In the genomic region with DNA sequence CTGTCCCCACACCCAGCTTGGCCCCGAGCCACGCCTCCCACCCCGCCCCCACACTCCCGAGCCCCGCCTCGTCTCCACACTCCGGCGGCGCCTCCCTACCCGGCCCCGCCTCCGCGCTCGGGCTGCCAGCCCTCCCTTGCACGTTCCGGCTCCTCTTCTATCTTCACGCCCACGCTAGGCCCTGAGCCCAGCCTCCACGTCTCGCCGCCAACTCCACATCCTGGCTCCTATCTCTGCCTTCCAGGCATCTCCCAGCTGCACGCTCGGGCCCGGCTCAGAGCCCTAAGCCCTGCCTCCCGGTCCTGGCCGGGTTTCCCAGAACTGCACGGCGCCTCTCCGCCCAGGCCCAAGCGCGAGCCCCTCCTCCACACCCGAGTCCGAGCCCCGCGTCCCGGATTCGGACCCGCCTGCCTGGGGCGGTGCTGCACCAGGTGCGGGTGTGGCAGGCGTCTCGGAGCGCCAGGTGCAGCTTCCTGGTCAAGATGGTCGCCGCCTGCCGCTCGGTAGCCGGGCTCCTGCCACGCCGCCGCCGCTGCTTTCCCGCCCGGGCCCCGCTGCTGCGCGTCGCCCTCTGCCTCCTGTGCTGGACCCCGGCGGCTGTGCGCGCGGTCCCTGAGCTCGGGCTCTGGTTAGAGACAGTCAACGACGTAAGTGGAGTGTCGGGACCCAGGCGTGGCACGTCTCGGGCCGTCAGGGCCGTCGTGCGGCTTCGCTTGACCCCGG, we compare ENCODE assay signal across 1 cellular context.
TF ChIP-seq lines count a peak whose summit lies in the region.

A gene with protein sequence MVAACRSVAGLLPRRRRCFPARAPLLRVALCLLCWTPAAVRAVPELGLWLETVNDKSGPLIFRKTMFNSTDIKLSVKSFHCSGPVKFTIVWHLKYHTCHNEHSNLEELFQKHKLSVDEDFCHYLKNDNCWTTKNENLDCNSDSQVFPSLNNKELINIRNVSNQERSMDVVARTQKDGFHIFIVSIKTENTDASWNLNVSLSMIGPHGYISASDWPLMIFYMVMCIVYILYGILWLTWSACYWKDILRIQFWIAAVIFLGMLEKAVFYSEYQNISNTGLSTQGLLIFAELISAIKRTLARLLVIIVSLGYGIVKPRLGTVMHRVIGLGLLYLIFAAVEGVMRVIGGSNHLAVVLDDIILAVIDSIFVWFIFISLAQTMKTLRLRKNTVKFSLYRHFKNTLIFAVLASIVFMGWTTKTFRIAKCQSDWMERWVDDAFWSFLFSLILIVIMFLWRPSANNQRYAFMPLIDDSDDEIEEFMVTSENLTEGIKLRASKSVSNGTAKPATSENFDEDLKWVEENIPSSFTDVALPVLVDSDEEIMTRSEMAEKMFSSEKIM (plus strand): TSS at position 160 of the 723 bp plus-strand sequence. CDS start 323 bp downstream, at position 483.

TF ChIP-seq in HepG2, 621 proteins besides CTCF, POLR2A, EP300 and RAD21 (continued from another document and continues in another):
- TF ChIP-seq, protein P1, sequence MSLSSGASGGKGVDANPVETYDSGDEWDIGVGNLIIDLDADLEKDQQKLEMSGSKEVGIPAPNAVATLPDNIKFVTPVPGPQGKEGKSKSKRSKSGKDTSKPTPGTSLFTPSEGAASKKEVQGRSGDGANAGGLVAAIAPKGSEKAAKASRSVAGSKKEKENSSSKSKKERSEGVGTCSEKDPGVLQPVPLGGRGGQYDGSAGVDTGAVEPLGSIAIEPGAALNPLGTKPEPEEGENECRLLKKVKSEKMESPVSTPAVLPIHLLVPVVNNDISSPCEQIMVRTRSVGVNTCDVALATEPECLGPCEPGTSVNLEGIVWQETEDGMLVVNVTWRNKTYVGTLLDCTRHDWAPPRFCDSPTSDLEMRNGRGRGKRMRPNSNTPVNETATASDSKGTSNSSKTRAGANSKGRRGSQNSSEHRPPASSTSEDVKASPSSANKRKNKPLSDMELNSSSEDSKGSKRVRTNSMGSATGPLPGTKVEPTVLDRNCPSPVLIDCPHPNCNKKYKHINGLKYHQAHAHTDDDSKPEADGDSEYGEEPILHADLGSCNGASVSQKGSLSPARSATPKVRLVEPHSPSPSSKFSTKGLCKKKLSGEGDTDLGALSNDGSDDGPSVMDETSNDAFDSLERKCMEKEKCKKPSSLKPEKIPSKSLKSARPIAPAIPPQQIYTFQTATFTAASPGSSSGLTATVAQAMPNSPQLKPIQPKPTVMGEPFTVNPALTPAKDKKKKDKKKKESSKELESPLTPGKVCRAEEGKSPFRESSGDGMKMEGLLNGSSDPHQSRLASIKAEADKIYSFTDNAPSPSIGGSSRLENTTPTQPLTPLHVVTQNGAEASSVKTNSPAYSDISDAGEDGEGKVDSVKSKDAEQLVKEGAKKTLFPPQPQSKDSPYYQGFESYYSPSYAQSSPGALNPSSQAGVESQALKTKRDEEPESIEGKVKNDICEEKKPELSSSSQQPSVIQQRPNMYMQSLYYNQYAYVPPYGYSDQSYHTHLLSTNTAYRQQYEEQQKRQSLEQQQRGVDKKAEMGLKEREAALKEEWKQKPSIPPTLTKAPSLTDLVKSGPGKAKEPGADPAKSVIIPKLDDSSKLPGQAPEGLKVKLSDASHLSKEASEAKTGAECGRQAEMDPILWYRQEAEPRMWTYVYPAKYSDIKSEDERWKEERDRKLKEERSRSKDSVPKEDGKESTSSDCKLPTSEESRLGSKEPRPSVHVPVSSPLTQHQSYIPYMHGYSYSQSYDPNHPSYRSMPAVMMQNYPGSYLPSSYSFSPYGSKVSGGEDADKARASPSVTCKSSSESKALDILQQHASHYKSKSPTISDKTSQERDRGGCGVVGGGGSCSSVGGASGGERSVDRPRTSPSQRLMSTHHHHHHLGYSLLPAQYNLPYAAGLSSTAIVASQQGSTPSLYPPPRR (CRISPR knock-in tag; IDR thresholded peaks at IDR 0.05; ENCODE audit: borderline replicate concordance): peak; percentile 71; the same call in 1 of the 2 replicates
- TF ChIP-seq, protein P2, sequence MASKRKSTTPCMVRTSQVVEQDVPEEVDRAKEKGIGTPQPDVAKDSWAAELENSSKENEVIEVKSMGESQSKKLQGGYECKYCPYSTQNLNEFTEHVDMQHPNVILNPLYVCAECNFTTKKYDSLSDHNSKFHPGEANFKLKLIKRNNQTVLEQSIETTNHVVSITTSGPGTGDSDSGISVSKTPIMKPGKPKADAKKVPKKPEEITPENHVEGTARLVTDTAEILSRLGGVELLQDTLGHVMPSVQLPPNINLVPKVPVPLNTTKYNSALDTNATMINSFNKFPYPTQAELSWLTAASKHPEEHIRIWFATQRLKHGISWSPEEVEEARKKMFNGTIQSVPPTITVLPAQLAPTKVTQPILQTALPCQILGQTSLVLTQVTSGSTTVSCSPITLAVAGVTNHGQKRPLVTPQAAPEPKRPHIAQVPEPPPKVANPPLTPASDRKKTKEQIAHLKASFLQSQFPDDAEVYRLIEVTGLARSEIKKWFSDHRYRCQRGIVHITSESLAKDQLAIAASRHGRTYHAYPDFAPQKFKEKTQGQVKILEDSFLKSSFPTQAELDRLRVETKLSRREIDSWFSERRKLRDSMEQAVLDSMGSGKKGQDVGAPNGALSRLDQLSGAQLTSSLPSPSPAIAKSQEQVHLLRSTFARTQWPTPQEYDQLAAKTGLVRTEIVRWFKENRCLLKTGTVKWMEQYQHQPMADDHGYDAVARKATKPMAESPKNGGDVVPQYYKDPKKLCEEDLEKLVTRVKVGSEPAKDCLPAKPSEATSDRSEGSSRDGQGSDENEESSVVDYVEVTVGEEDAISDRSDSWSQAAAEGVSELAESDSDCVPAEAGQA (IDR thresholded peaks at IDR 0.05; ENCODE audit: low read depth): peak; percentile 2; the same call in 1 of the 2 replicates
- TF ChIP-seq, protein P2 (CRISPR knock-in tag; IDR thresholded peaks at IDR 0.05; ENCODE audit: borderline replicate concordance): peak; percentile 85
- TF ChIP-seq RCOR2 (CRISPR knock-in tag; IDR thresholded peaks at IDR 0.05) (no peak), KLF13 (CRISPR knock-in tag; IDR thresholded peaks at IDR 0.05) (no peak), ZNF766 (CRISPR knock-in tag; IDR thresholded peaks at IDR 0.05; ENCODE audit: borderline replicate concordance) (peak; percentile 70; the same call in 1 of the 2 replicates), TGIF2 (CRISPR knock-in tag; IDR thresholded peaks at IDR 0.05) (peak; percentile 80; the same call in 1 of the 2 replicates), FIP1L1 (IDR thresholded peaks at IDR 0.05; ENCODE audit: borderline replicate concordance, insufficient read depth, low read depth, low read length) (no peak), ZBTB7B (CRISPR knock-in tag; IDR thresholded peaks at IDR 0.05) (no peak), NFKB2 (CRISPR knock-in tag; IDR thresholded peaks at IDR 0.05; ENCODE audit: borderline replicate concordance) (peak; percentile 55; the same call in 1 of the 2 replicates), GZF1 (CRISPR knock-in tag; IDR thresholded peaks at IDR 0.05) (no peak), REPIN1 (CRISPR knock-in tag; IDR thresholded peaks at IDR 0.05; ENCODE audit: borderline replicate concordance, low read depth) (no peak), TOPORS (CRISPR knock-in tag; IDR thresholded peaks at IDR 0.05) (no peak), REL (CRISPR knock-in tag; conservative IDR thresholded peaks at IDR 0.05) (peak; percentile 84), MIER3 (CRISPR knock-in tag; IDR thresholded peaks at IDR 0.05; ENCODE audit: borderline replicate concordance) (no peak), SNRNP70 (IDR thresholded peaks at IDR 0.05; ENCODE audit: low read depth, low read length) (no peak), ZNF660 (CRISPR knock-in tag; IDR thresholded peaks at IDR 0.05; ENCODE audit: borderline replicate concordance, low read depth) (no peak; the same call in 1 of the 2 replicates), ZNF674 (CRISPR knock-in tag; IDR thresholded peaks at IDR 0.05; ENCODE audit: low read depth) (peak; percentile 56; the same call in 1 of the 2 replicates), ZNF841 (CRISPR knock-in tag; IDR thresholded peaks at IDR 0.05; ENCODE audit: borderline replicate concordance) (no peak), DMAP1 (CRISPR knock-in tag; IDR thresholded peaks at IDR 0.05) (peak; percentile 43; the same call in 1 of the 2 replicates), SOX6 (IDR thresholded peaks at IDR 0.05) (no peak), SOX6 (CRISPR knock-in tag; IDR thresholded peaks at IDR 0.05) (peak; percentile 38; the same call in 1 of the 2 replicates)
- TF ChIP-seq, protein P3, sequence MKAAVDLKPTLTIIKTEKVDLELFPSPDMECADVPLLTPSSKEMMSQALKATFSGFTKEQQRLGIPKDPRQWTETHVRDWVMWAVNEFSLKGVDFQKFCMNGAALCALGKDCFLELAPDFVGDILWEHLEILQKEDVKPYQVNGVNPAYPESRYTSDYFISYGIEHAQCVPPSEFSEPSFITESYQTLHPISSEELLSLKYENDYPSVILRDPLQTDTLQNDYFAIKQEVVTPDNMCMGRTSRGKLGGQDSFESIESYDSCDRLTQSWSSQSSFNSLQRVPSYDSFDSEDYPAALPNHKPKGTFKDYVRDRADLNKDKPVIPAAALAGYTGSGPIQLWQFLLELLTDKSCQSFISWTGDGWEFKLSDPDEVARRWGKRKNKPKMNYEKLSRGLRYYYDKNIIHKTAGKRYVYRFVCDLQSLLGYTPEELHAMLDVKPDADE (CRISPR knock-in tag; IDR thresholded peaks at IDR 0.05): no peak; the same call in 1 of the 2 replicates
- TF ChIP-seq, protein P4, sequence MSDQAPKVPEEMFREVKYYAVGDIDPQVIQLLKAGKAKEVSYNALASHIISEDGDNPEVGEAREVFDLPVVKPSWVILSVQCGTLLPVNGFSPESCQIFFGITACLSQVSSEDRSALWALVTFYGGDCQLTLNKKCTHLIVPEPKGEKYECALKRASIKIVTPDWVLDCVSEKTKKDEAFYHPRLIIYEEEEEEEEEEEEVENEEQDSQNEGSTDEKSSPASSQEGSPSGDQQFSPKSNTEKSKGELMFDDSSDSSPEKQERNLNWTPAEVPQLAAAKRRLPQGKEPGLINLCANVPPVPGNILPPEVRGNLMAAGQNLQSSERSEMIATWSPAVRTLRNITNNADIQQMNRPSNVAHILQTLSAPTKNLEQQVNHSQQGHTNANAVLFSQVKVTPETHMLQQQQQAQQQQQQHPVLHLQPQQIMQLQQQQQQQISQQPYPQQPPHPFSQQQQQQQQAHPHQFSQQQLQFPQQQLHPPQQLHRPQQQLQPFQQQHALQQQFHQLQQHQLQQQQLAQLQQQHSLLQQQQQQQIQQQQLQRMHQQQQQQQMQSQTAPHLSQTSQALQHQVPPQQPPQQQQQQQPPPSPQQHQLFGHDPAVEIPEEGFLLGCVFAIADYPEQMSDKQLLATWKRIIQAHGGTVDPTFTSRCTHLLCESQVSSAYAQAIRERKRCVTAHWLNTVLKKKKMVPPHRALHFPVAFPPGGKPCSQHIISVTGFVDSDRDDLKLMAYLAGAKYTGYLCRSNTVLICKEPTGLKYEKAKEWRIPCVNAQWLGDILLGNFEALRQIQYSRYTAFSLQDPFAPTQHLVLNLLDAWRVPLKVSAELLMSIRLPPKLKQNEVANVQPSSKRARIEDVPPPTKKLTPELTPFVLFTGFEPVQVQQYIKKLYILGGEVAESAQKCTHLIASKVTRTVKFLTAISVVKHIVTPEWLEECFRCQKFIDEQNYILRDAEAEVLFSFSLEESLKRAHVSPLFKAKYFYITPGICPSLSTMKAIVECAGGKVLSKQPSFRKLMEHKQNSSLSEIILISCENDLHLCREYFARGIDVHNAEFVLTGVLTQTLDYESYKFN (CRISPR knock-in tag; conservative IDR thresholded peaks at IDR 0.05): peak; percentile 66
- TF ChIP-seq, protein P5, sequence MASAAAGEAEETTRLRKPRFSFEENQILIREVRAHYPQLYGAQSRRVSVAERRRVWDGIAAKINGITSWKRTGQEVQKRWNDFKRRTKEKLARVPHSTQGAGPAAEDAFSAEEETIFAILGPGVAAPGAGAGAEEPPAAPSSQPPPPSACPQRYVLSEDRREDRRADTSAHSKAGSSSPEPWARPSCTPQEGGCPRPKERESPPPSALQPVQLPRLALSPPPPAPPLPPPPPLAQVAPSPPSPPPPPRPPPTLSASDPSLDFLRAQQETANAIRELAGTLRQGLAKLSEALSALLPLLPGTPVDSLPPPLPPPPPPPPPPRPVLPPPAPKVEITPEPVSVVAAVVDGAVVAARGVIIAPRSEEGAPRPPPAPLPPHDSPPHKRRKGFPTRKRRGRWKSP (CRISPR knock-in tag; IDR thresholded peaks at IDR 0.05): peak; percentile 81; the same call in 1 of the 2 replicates
- TF ChIP-seq, protein P6, sequence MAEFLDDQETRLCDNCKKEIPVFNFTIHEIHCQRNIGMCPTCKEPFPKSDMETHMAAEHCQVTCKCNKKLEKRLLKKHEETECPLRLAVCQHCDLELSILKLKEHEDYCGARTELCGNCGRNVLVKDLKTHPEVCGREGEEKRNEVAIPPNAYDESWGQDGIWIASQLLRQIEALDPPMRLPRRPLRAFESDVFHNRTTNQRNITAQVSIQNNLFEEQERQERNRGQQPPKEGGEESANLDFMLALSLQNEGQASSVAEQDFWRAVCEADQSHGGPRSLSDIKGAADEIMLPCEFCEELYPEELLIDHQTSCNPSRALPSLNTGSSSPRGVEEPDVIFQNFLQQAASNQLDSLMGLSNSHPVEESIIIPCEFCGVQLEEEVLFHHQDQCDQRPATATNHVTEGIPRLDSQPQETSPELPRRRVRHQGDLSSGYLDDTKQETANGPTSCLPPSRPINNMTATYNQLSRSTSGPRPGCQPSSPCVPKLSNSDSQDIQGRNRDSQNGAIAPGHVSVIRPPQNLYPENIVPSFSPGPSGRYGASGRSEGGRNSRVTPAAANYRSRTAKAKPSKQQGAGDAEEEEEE (CRISPR knock-in tag; IDR thresholded peaks at IDR 0.05; ENCODE audit: borderline replicate concordance): no peak
